Comparison of ENCODE assay signal across 8 cellular contexts in the genomic region with DNA sequence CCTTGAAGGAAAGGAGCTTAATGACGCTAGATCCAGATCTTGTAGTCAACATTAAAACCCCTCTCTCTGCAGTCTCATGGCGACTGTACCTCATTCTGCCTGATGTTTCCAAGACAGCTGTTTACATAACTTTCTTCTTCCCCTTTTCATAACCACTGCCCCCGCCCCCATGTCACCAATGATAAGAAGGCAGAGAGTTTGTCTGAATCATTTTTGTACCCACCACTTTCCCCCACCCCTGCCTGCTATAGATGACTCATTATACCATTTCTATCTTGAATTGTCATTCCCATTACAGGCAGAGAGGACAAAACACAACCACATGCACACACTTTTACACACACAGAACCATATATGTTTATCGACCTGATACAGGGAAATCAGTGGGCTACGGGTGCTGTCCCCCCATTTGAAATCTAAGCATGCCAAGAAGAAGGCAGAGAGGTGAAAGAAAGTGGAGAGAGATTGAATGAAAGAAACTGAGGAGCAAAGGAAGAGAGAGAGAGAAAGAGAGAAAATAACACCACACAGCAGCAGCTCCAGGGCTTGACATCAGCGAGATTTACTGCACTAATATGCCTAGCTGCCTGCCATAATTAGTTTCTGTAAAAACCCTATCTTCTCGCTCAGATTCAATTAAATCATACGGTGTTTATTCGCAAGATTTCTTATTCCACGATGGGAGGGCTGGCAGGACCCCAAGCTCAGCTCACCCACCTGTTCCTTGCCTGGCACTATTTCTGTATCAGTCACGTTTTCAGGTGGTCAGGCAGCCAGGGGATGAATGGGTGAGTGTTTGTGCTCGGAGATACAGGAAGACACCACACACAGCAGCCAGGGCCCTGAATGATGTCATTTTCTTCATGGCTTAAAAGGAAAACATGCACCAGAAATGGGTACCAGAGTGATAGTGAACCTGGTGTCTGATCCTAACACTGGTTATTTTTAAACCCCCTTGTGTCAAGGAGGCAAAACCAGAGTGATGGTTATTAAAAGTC.
A peak's percentile ranks its signal among the peaks of the same experiment; 100 is the strongest.
DNase-seq lines count a peak whose midpoint lies in the region; ATAC-seq, FAIRE-seq and TF ChIP-seq lines count a peak whose summit lies in the region.

No MANE protein-coding gene starts in this region.

- WGBS in small intestine, 3 donors = 44 to 64% (median 51%) methylated on average over 12 of the region's 12 CpGs

- TF ChIP-seq CTCF in GM20000 (IDR thresholded peaks at IDR 0.05; ENCODE audit: extremely low read depth, missing control alignments) = no peak

- no peaks in the 10 kb centered on the region for H3K27me3 ChIP-seq in small intestine (ENCODE audit: control insufficient read depth in 2 of 2, insufficient read depth in 2 of 2, low read length in 2 of 2)

- no peaks in the 10 kb centered on the region for H3K36me3 ChIP-seq in small intestine (ENCODE audit: control insufficient read depth in 2 of 2, insufficient read depth in 2 of 2, low read length in 2 of 2)

- no peaks in the 10 kb centered on the region for H3K4me1 ChIP-seq in small intestine (ENCODE audit: control insufficient read depth in 2 of 2, insufficient read depth in 1 of 2, low read depth in 1 of 2, low read length in 1 of 2)

- no peak for FAIRE-seq in small intestine (lab: Jason Lieb, UNC)

- no peak for ATAC-seq in HG02840 (IDR thresholded peaks at IDR 0.05; ENCODE audit: low FRiP score, unreplicated experiment)

- peak; percentile 31 for DNase-seq in COR-L47 (lab: John Stamatoyannopoulos, UW)
- peak; percentile 57 for DNase-seq in GM20000 (ENCODE audit: low spot score)
- peak; percentile 87 for DNase-seq in HT1080 (ENCODE audit: low read depth)
- peak; percentile 52 for DNase-seq in activated CD4-positive, CD25-positive, alpha-beta regulatory T cell treated with anti-CD3 and anti-CD28 coated beads, Interleukin-2, amount 50 U/mL, for 72 hours
- peak; percentile 33 for DNase-seq in cerebellum (ENCODE audit: low spot score)
- DNase-seq in small intestine = peak; percentile 32
- DNase-seq in NCI-H146 (lab: John Stamatoyannopoulos, UW) = no peak

- no peak overlapping the region for H3K4me3 ChIP-seq in small intestine (ENCODE audit: low read depth in 1 of 2, low read length in 2 of 2)

- no peaks in the 10 kb centered on the region for H3K9me3 ChIP-seq in small intestine (ENCODE audit: control insufficient read depth, low read depth)

- H3K27ac ChIP-seq in small intestine (ENCODE audit: low read depth in 1 of 2, low read length in 1 of 2) = peak overlapping the region in 1 of 2 donors; percentile 77
